Comparison of ENCODE assay signal across 21 cellular contexts in genomic region chr10:42932116-42932515, GRCh38.
A peak's percentile ranks its signal among the peaks of the same experiment; 100 is the strongest.
DNase-seq lines count a peak whose midpoint lies in the region; ATAC-seq and TF ChIP-seq lines count a peak whose summit lies in the region.
"Had no signal": no experiment of that assay in that cellular context is flagged by ENCODE, and none has a peak within 500 bp of the region (broad histone marks: within the 10 kb centered on the region; RNA-seq: fewer than 3 reads in every experiment).

No MANE protein-coding gene starts in this region.

- peak; percentile 56 for DNase-seq in activated CD8-positive, alpha-beta memory T cell treated with anti-CD3 and anti-CD28 coated beads for 24 hours
- no peak for DNase-seq in activated CD8-positive, alpha-beta memory T cell treated with anti-CD3 and anti-CD28 coated beads, Interleukin-2, amount 50 U/mL, for 48 hours
- DNase-seq in ecto neural progenitor cell (ENCODE audit: low spot score) (peak; percentile 42), lung (ENCODE audit: low spot score) (peak; percentile 25), spleen (peak; percentile 65), Right ventricle myocardium inferior (ENCODE audit: missing footprints) (no peak), NCI-H510A treated with DMSO at 0.1 percent for 48 hours (lab: John Stamatoyannopoulos, UW) (no peak)
- no peak for DNase-seq in stimulated activated naive CD8-positive, alpha-beta T cell treated with anti-CD3 and anti-CD28 coated beads, Interleukin-15, amount 100 ng/mL, for 72 hours
- DNase-seq: 8988T, Calu3, GOT3, MM.1S, NCI-H1048, NCI-H1436, NCI-H187 treated with DMSO at 0.1 percent for 48 hours, NCI-H226, NCI-H524, SJCRH30 had no signal

- no peak overlapping the region for H3K4me3 Mint-ChIP-seq in stimulated activated naive CD8-positive, alpha-beta T cell treated with anti-CD3 and anti-CD28 coated beads, Interleukin-15, amount 100 ng/mL, for 72 hours

- H3K9me3 ChIP-seq in lung (ENCODE audit: control insufficient read depth in 2 of 2, insufficient read depth in 1 of 2, low read length in 1 of 2) (peaks cover 0 to 5% of the 10 kb centered on the region in 2 donors), spleen (no peaks in the 10 kb centered on the region)
- H3K9me3 ChIP-seq: SJCRH30 had no signal

- H3K4me1 Mint-ChIP-seq in stimulated activated naive CD8-positive, alpha-beta T cell treated with anti-CD3 and anti-CD28 coated beads, Interleukin-15, amount 100 ng/mL, for 72 hours, result peaks cover 25% of the 10 kb centered on the region

- H3K27ac Mint-ChIP-seq in stimulated activated naive CD8-positive, alpha-beta T cell treated with anti-CD3 and anti-CD28 coated beads, Interleukin-15, amount 100 ng/mL, for 72 hours, result no peak overlapping the region

- no peaks in the 10 kb centered on the region for H3K36me3 ChIP-seq in lung (ENCODE audit: control insufficient read depth in 2 of 2, insufficient read depth in 2 of 2, low read length in 2 of 2)
- no peaks in the 10 kb centered on the region for H3K36me3 ChIP-seq in spleen
- H3K36me3 ChIP-seq: BLaER1 treated with 17β-estradiol and CSF1 and Interleukin-3, amounts not matched to agents 10 nM and 100 nM; SJCRH30 had no signal

- H3K27me3 Mint-ChIP-seq in stimulated activated naive CD8-positive, alpha-beta T cell treated with anti-CD3 and anti-CD28 coated beads, Interleukin-15, amount 100 ng/mL, for 72 hours, result peaks cover 17% of the 10 kb centered on the region

- no peak overlapping the region for H3K27ac ChIP-seq in lung (ENCODE audit: low read depth in 1 of 2, low read length in 1 of 2)
- H3K27ac ChIP-seq in spleen, result no peak overlapping the region
- H3K27ac ChIP-seq: BLaER1 treated with 17β-estradiol and CSF1 and Interleukin-3, amounts not matched to agents 10 nM and 100 nM; SJCRH30 had no signal

- ATAC-seq in lung (ENCODE audit: insufficient read depth, low FRiP score) (no peak), Right ventricle myocardium inferior (no peak)
- ATAC-seq in stimulated activated naive CD8-positive, alpha-beta T cell treated with anti-CD3 and anti-CD28 coated beads, Interleukin-15, amount 100 ng/mL, for 72 hours, result no peak
- ATAC-seq: Panc1 had no signal

- H3K4me3 ChIP-seq in lung, result no peak overlapping the region
- no peak overlapping the region for H3K4me3 ChIP-seq in spleen
- H3K4me3 ChIP-seq: BLaER1 treated with 17β-estradiol and CSF1 and Interleukin-3, amounts not matched to agents 10 nM and 100 nM; K562; SJCRH30 had no signal

- H3K9me3 Mint-ChIP-seq in stimulated activated naive CD8-positive, alpha-beta T cell treated with anti-CD3 and anti-CD28 coated beads, Interleukin-15, amount 100 ng/mL, for 72 hours, result no peaks in the 10 kb centered on the region

- H3K4me1 ChIP-seq in lung (ENCODE audit: control insufficient read depth in 2 of 2, insufficient read depth in 2 of 2, low read length in 2 of 2) (peaks cover 0 to 8% of the 10 kb centered on the region in 2 donors), spleen (peaks cover 5 to 22% (median 16%) of the 10 kb centered on the region in 6 donors)
- H3K4me1 ChIP-seq: SJCRH30 had no signal

- no peak for TF ChIP-seq CTCF in lung (IDR thresholded peaks at IDR 0.05; ENCODE audit: control extremely low read depth, extremely low read depth)
- TF ChIP-seq CTCF in spleen (IDR thresholded peaks at IDR 0.05 in 8 of 11, conservative IDR thresholded peaks at IDR 0.05 in 3 of 11), result no peak

- no peak for TF ChIP-seq POLR2A in spleen (IDR thresholded peaks at IDR 0.05)

- peaks cover 5% of the 10 kb centered on the region for H3K27me3 ChIP-seq in lung (ENCODE audit: control insufficient read depth, insufficient read depth)
- H3K27me3 ChIP-seq in spleen (replicated peaks in 1 of 7), result peaks cover 0 to 68% (median 29%) of the 10 kb centered on the region in 7 donors
- H3K27me3 ChIP-seq: SJCRH30 had no signal

- intact Hi-C loops in spleen (cut with DNase I; ENCODE audit: low total_unique reads) (no loop called here), Right ventricle myocardium inferior (cut with DNase I) (no loop called here)

- 94 to 96% methylated on average over 12 of the region's 12 CpGs for WGBS in lung, 2 donors
- 89 to 98% (median 94%) methylated on average over 4 to 12 of the region's 12 CpGs for WGBS in spleen, 5 donors

Comparison
In these comparisons a context has a peak if more than half of its experiments do, and no peak if none do; other contexts are left out.
1. DNase-seq: peak in activated CD8-positive, alpha-beta memory T cell treated with anti-CD3 and anti-CD28 coated beads for 24 hours (single experiment), ecto neural progenitor cell (single experiment), lung (single experiment) and spleen (single experiment); none in activated CD8-positive, alpha-beta memory T cell treated with anti-CD3 and anti-CD28 coated beads, Interleukin-2, amount 50 U/mL, for 48 hours (single experiment), stimulated activated naive CD8-positive, alpha-beta T cell treated with anti-CD3 and anti-CD28 coated beads, Interleukin-15, amount 100 ng/mL, for 72 hours (0 of 2), Right ventricle myocardium inferior (single experiment) and NCI-H510A treated with DMSO at 0.1 percent for 48 hours (single experiment).